Comparison of ENCODE assay signal across 9 cellular contexts in genomic region chr20:58388028-58388601, GRCh38. TPM values are rescaled to one million over a fixed set of nuclear protein-coding genes. Genes with fewer than 3 reads are reported as not detected.
DNase-seq lines count a peak whose midpoint lies in the region; ATAC-seq, FAIRE-seq and TF ChIP-seq lines count a peak whose summit lies in the region.
"Had no signal": no experiment of that assay in that cellular context is flagged by ENCODE, and none has a peak within 500 bp of the region (broad histone marks: within the 10 kb centered on the region; RNA-seq: fewer than 3 reads in every experiment).

No MANE protein-coding gene starts in this region.

- peaks cover 4% of the 10 kb centered on the region for H3K36me3 Mint-ChIP-seq in astrocyte (ENCODE audit: low read depth, unreplicated experiment)
- H3K36me3 Mint-ChIP-seq in naive thymus-derived CD4-positive, alpha-beta T cell = peaks cover 0 to 25% (median 11%) of the 10 kb centered on the region in 5 donors

- peaks cover 41% of the 10 kb centered on the region for H3K79me2 ChIP-seq in astrocyte (ENCODE audit: insufficient read depth, low read length)

- 71 to 76% methylated on average over 4 of the region's 4 CpGs for WGBS in heart right ventricle, 2 donors
- WGBS in right cardiac atrium = 75% methylated on average over 4 of the region's 4 CpGs

- no peak for DNase-seq in heart right ventricle
- DNase-seq in right cardiac atrium = no peak
- DNase-seq in astrocyte (ENCODE audit: low read depth) = no peak
- DNase-seq in naive thymus-derived CD4-positive, alpha-beta T cell = no peak
- no peak for DNase-seq in upper lobe of right lung
- no peak for DNase-seq in NCI-H1436 (lab: John Stamatoyannopoulos, UW)
- DNase-seq in NCI-H526 (lab: John Stamatoyannopoulos, UW) = no peak
- no peak for DNase-seq in hypothalamus (lab: John Stamatoyannopoulos, UW)

- H3K27me3 ChIP-seq in heart right ventricle (peaks cover 0 to under 1% (median 0%) of the 10 kb centered on the region in 7 donors), right cardiac atrium (ENCODE audit: control insufficient read depth, insufficient read depth) (no peaks in the 10 kb centered on the region), astrocyte (ENCODE audit: insufficient read depth, low read length) (no peaks in the 10 kb centered on the region), upper lobe of right lung (no peaks in the 10 kb centered on the region)
- H3K27me3 ChIP-seq in naive thymus-derived CD4-positive, alpha-beta T cell (ENCODE audit: control insufficient read depth in 2 of 2, insufficient read depth in 2 of 2, low read length in 2 of 2) = no peaks in the 10 kb centered on the region

- CTCF ChIA-PET in naive thymus-derived CD4-positive, alpha-beta T cell (lab: Charles Lee) = no interaction called here

- peaks cover 0 to 14% (median 0%) of the 10 kb centered on the region in 11 donors for H3K9me3 ChIP-seq in heart right ventricle
- H3K9me3 ChIP-seq in right cardiac atrium (ENCODE audit: control insufficient read depth, low read length) = no peaks in the 10 kb centered on the region
- no peaks in the 10 kb centered on the region for H3K9me3 ChIP-seq in astrocyte (ENCODE audit: insufficient read depth, low read depth, low read length)
- H3K9me3 ChIP-seq in naive thymus-derived CD4-positive, alpha-beta T cell (ENCODE audit: control insufficient read depth in 2 of 3, low read length in 3 of 3) = no peaks in the 10 kb centered on the region
- no peaks in the 10 kb centered on the region for H3K9me3 ChIP-seq in upper lobe of right lung

- H3K4me3 ChIP-seq in heart right ventricle = peak overlapping the region in 8 of 10 donors; percentile 19 to 95 (median 88)
- H3K4me3 ChIP-seq in right cardiac atrium (ENCODE audit: low read length) = no peak overlapping the region
- peak overlapping the region; percentile 61 for H3K4me3 ChIP-seq in astrocyte (ENCODE audit: insufficient read depth, low read depth, low read length)
- no peak overlapping the region for H3K4me3 ChIP-seq in naive thymus-derived CD4-positive, alpha-beta T cell (ENCODE audit: low read length)
- H3K4me3 ChIP-seq in upper lobe of right lung = peak overlapping the region; percentile 84

- no peak overlapping the region for H3K9ac ChIP-seq in astrocyte (ENCODE audit: low read length)

- peak overlapping the region; percentile 78 for H3K4me2 ChIP-seq in astrocyte (ENCODE audit: low read length)

- peaks cover 13% of the 10 kb centered on the region for H3K4me1 Mint-ChIP-seq in astrocyte (ENCODE audit: low read depth, unreplicated experiment)
- H3K4me1 Mint-ChIP-seq in naive thymus-derived CD4-positive, alpha-beta T cell = peaks cover 24 to 39% (median 35%) of the 10 kb centered on the region in 7 donors

- H3K4me1 ChIP-seq in heart right ventricle (peaks cover 3 to 40% (median 35%) of the 10 kb centered on the region in 9 donors), right cardiac atrium (ENCODE audit: control insufficient read depth, insufficient read depth, low read length) (peaks cover 19% of the 10 kb centered on the region), astrocyte (ENCODE audit: insufficient read depth, low read length) (peaks cover 8% of the 10 kb centered on the region), upper lobe of right lung (peaks cover 22% of the 10 kb centered on the region)
- peaks cover 13 to 28% of the 10 kb centered on the region in 2 donors for H3K4me1 ChIP-seq in naive thymus-derived CD4-positive, alpha-beta T cell (ENCODE audit: control insufficient read depth in 2 of 2, insufficient read depth in 2 of 2, low read length in 2 of 2)

- TF ChIP-seq CTCF in heart right ventricle (IDR thresholded peaks at IDR 0.05) = no peak
- TF ChIP-seq CTCF in astrocyte (IDR thresholded peaks at IDR 0.05; ENCODE audit: insufficient read depth, low read depth, low read length) = no peak
- TF ChIP-seq CTCF in upper lobe of right lung (IDR thresholded peaks at IDR 0.05) = no peak

- peak overlapping the region in 7 of 10 donors; percentile 89 to 99 (median 95) for H3K27ac ChIP-seq in heart right ventricle
- H3K27ac ChIP-seq in right cardiac atrium (ENCODE audit: low read length) = no peak overlapping the region
- no peak overlapping the region for H3K27ac ChIP-seq in astrocyte (ENCODE audit: low read depth, low read length)
- peak overlapping the region; percentile 100 for H3K27ac ChIP-seq in naive thymus-derived CD4-positive, alpha-beta T cell (ENCODE audit: low read depth, low read length)
- peak overlapping the region; percentile 81 for H3K27ac ChIP-seq in upper lobe of right lung

- peak overlapping the region; percentile 40 for H3K4me3 Mint-ChIP-seq in astrocyte (ENCODE audit: unreplicated experiment)
- peak overlapping the region in 8 of 10 donors; percentile 12 to 98 (median 86) for H3K4me3 Mint-ChIP-seq in naive thymus-derived CD4-positive, alpha-beta T cell

- H3K27me3 Mint-ChIP-seq in astrocyte (ENCODE audit: low read depth, unreplicated experiment) = no peaks in the 10 kb centered on the region
- H3K27me3 Mint-ChIP-seq in naive thymus-derived CD4-positive, alpha-beta T cell = peaks cover 0 to 14% (median 0%) of the 10 kb centered on the region in 5 donors

- peaks cover 3% of the 10 kb centered on the region for H3K9me3 Mint-ChIP-seq in astrocyte (ENCODE audit: unreplicated experiment)
- peaks cover 0 to 2% (median 0%) of the 10 kb centered on the region in 11 donors for H3K9me3 Mint-ChIP-seq in naive thymus-derived CD4-positive, alpha-beta T cell

- intact Hi-C loops in heart right ventricle (cut with DNase I) = loop anchor here in 5 of 10 donors (5.0 to 10.0 kb wide), 4 partner anchors 73 to 647 kb away; partner anchors contain the start of genes ATP5F1E (in 1 of the 5) and RAB22A (in 1 of the 5)
- intact Hi-C loops in right cardiac atrium (cut with DNase I) = no loop called here
- intact Hi-C loops in naive thymus-derived CD4-positive, alpha-beta T cell (cut with micrococcal nuclease) = loop anchor here (1.0 to 5.0 kb wide), 7 partner anchors 305 to 1559 kb away; partner anchors contain the start of genes ATP5F1E (in 1 of the 2) and SYCP2 (in 1 of the 2)
- intact Hi-C loops in upper lobe of right lung (cut with DNase I) = no loop called here

- no peak for FAIRE-seq in astrocyte (lab: Jason Lieb, UNC)
- FAIRE-seq: H1 had no signal

- no peak overlapping the region for H3K27ac Mint-ChIP-seq in astrocyte (ENCODE audit: unreplicated experiment)
- H3K27ac Mint-ChIP-seq in naive thymus-derived CD4-positive, alpha-beta T cell = peak overlapping the region in 8 of 9 donors; percentile 51 to 99 (median 87)

- ATAC-seq in heart right ventricle (no peak), right cardiac atrium (no peak), upper lobe of right lung (no peak)
- ATAC-seq in naive thymus-derived CD4-positive, alpha-beta T cell = no peak

- H4K20me1 ChIP-seq in astrocyte (ENCODE audit: insufficient read depth, low read length) = peaks cover 30% of the 10 kb centered on the region

- H3K36me3 ChIP-seq in heart right ventricle = peaks cover 0 to 13% (median 0%) of the 10 kb centered on the region in 9 donors
- peaks cover 11% of the 10 kb centered on the region for H3K36me3 ChIP-seq in astrocyte (ENCODE audit: insufficient read depth, low read length)
- no peaks in the 10 kb centered on the region for H3K36me3 ChIP-seq in naive thymus-derived CD4-positive, alpha-beta T cell (ENCODE audit: control insufficient read depth in 2 of 3, insufficient read depth in 3 of 3, low read length in 3 of 3)
- no peaks in the 10 kb centered on the region for H3K36me3 ChIP-seq in upper lobe of right lung

- no peak overlapping the region for H2AFZ ChIP-seq in astrocyte (ENCODE audit: low read depth, low read length)

- POLR2A ChIA-PET in naive thymus-derived CD4-positive, alpha-beta T cell (lab: Charles Lee) = interaction anchor here (0.6 to 1.8 kb wide), 13 partner anchors 12 to 866 kb away, joined by 3 to 26 read pairs (median 4); partner anchors contain the start of genes ATP5F1E, NPEPL1, RAB22A and STX16

RNA-seq across cellular contexts. Expression of gene VAPB, which starts 0.9 kb away (rescaled TPM):
- total RNA-seq in heart right ventricle (10 to 100 TPM; 59.9 to 89.9 (median 70.8) TPM), right cardiac atrium (10 to 100 TPM; 59.6 to 64.7 (median 63.6) TPM), astrocyte (57.6 and 61.5 TPM in 2 replicates), upper lobe of right lung (47.8 TPM)
- polyA plus RNA-seq in heart right ventricle (10 to 100 TPM; 20.8 to 25.8 TPM), right cardiac atrium (30.6 TPM)
- total RNA-seq in naive thymus-derived CD4-positive, alpha-beta T cell = 10 to 100 TPM; 23.0 to 37.0 (median 27.6) TPM
- polyA plus RNA-seq in naive thymus-derived CD4-positive, alpha-beta T cell = 10 to 100 TPM; 21.9 to 24.3 TPM

Comparison
In these comparisons a context has a peak if more than half of its experiments do, and no peak if none do; other contexts are left out.
1. H3K27ac ChIP-seq: peak in heart right ventricle (7 of 10), naive thymus-derived CD4-positive, alpha-beta T cell (single experiment) and upper lobe of right lung (single experiment); none in right cardiac atrium (single experiment) and astrocyte (single experiment).
2. H3K4me3 ChIP-seq: peak in heart right ventricle (8 of 10), astrocyte (single experiment) and upper lobe of right lung (single experiment); none in right cardiac atrium (single experiment) and naive thymus-derived CD4-positive, alpha-beta T cell (single experiment).
3. intact Hi-C loops: an anchor here in naive thymus-derived CD4-positive, alpha-beta T cell (1.0 to 5.0 kb wide); none called in right cardiac atrium and upper lobe of right lung.